ENCODE assay signal across 1 cellular context in the genomic region with DNA sequence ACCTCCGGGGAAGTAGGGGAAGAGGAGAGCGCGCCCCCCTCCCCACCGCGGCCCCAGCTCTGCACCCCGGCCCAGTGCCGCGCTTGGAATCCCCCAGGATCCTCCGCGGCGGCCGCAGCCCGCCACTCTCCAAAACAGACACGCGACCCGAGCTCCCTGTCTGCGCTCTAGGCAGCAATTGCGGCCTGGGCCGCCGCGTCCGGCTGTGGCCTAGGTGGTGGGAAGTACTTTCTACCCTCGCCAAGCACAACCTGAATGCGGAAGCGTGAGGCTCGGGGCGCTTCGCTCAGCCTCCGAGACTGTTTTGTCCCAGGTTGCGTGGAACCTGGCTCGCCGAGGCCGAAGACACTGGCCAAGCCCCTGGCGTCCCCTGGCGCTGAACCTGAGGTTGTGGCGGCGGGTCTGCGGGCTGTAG.
TF ChIP-seq lines count a peak whose summit lies in the region.

No MANE protein-coding gene starts in this region.

TF ChIP-seq in H1, 55 proteins besides CTCF, POLR2A, EP300 and RAD21:
- TF ChIP-seq CBX8 (IDR thresholded peaks at IDR 0.05; ENCODE audit: borderline replicate concordance, low read depth, low read length) (peak; percentile 5; the same call in 1 of the 2 replicates), ASH2L (IDR thresholded peaks at IDR 0.05; ENCODE audit: low read length) (peak; percentile 79), BACH1 (IDR thresholded peaks at IDR 0.05; ENCODE audit: low read length) (peak; percentile 13; the same call in 1 of the 2 replicates), SIN3A (conservative IDR thresholded peaks at IDR 0.05 in 1 of 2, IDR thresholded peaks at IDR 0.05 in 1 of 2; ENCODE audit: low read depth in 1 of 2, low read length in 2 of 2) (no peak), BCL11A (IDR thresholded peaks at IDR 0.05; ENCODE audit: low read depth in 2 of 2, low read length in 2 of 2) (no peak), FOSL1 (IDR thresholded peaks at IDR 0.05; ENCODE audit: insufficient read depth, low read depth, low read length) (no peak), NRF1 (IDR thresholded peaks at IDR 0.05; ENCODE audit: low read depth, low read length) (no peak), JUN (IDR thresholded peaks at IDR 0.05; ENCODE audit: low read depth, low read length) (no peak), SUZ12 (IDR thresholded peaks at IDR 0.05; ENCODE audit: low read length) (peak; percentile 30; the same call in 1 of the 2 replicates), KDM4A (IDR thresholded peaks at IDR 0.05; ENCODE audit: low read depth, low read length, severe bottlenecking) (peak; percentile 43), BRCA1 (IDR thresholded peaks at IDR 0.05; ENCODE audit: low read depth, low read length) (no peak), ZNF274 (IDR thresholded peaks at IDR 0.05; ENCODE audit: borderline replicate concordance, extremely low read depth, low read length) (no peak), RNF2 (IDR thresholded peaks at IDR 0.05; ENCODE audit: borderline replicate concordance, low read depth, low read length, missing control alignments, poor library complexity, severe bottlenecking) (peak; percentile 0), CTBP2 (IDR thresholded peaks at IDR 0.05; ENCODE audit: borderline replicate concordance, insufficient read depth, insufficient read length, low read length) (peak; percentile 49), GTF2F1 (IDR thresholded peaks at IDR 0.05; ENCODE audit: borderline replicate concordance, low read depth, low read length) (no peak)
- TF ChIP-seq, protein P1, sequence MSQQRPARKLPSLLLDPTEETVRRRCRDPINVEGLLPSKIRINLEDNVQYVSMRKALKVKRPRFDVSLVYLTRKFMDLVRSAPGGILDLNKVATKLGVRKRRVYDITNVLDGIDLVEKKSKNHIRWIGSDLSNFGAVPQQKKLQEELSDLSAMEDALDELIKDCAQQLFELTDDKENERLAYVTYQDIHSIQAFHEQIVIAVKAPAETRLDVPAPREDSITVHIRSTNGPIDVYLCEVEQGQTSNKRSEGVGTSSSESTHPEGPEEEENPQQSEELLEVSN (IDR thresholded peaks at IDR 0.05), result peak; percentile 75
- TF ChIP-seq, protein P2, sequence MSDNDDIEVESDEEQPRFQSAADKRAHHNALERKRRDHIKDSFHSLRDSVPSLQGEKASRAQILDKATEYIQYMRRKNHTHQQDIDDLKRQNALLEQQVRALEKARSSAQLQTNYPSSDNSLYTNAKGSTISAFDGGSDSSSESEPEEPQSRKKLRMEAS (IDR thresholded peaks at IDR 0.05), result peak; percentile 74
